Comparison of ENCODE assay signal across 8 cellular contexts in the genomic region with DNA sequence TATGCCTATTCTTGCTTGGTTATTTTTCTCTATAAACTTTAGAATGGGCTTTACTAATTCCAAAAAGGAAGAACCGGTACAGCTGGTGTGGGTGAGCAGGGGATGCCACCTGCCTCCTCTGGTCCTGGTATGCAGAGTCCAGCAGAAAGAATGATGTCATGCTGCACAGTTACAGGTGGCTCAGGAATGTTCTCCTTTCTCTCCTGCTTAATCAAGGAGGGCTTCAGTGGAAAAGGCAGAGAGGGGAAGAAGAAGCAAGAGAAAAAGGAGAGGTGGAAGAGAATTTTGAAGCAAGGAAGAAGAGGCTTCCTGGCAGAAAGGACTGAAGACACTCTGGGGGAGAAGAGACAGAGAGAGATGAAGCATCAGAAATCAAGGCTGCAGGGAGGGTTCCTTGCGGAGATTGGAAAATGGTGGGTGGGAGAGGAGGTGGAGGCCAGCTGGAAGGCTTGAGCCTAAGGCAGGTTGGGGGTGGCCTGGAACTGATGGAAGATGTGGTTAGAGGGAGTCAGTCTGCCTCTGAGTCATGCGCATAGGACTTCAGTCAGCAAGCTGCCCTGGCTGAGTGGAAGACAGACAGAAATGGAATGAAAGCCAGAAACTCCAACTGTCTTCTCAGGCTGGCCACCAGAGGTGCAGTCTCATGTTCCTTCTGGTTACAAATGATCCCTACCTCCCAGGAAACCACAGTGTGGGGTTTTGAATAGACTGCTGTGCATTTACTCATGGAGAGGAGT.
A peak's percentile ranks its signal among the peaks of the same experiment; 100 is the strongest.
DNase-seq lines count a peak whose midpoint lies in the region; ATAC-seq and TF ChIP-seq lines count a peak whose summit lies in the region.
"Had no signal": no experiment of that assay in that cellular context is flagged by ENCODE, and none has a peak within 500 bp of the region (broad histone marks: within the 10 kb centered on the region; RNA-seq: fewer than 3 reads in every experiment).

No MANE protein-coding gene starts in this region.

- H3K36me3 ChIP-seq in GM06990 (ENCODE audit: control insufficient read depth, insufficient read depth, low read length) (no peaks in the 10 kb centered on the region), OCI-LY7 (ENCODE audit: insufficient read depth, low read length) (no peaks in the 10 kb centered on the region)

- H3K4me1 Mint-ChIP-seq in chondrocyte (ENCODE audit: low read depth): peaks cover 5% of the 10 kb centered on the region

- no peaks in the 10 kb centered on the region for H3K9me2 ChIP-seq in OCI-LY7 (ENCODE audit: insufficient read depth, low read length)

- no peaks in the 10 kb centered on the region; the same call in none of the 2 replicates for H3K27me3 ChIP-seq in GM06990 (replicated peaks; ENCODE audit: control insufficient read depth, insufficient read depth, low read length)

- BruUV-seq in OCI-LY7 (replicated peaks; lab: Mats Ljungman, UMichigan): no TSS peak

- H3K4me2 ChIP-seq in OCI-LY7 (ENCODE audit: low read length): no peak overlapping the region

- ATAC-seq in omental fat pad (ENCODE audit: low FRiP score): peak; percentile 69
- no peak for ATAC-seq in HG02840 (IDR thresholded peaks at IDR 0.05; ENCODE audit: low FRiP score, unreplicated experiment)

- CTCF ChIA-PET in OCI-LY7 (lab: Charles Lee; ENCODE audit: unreplicated experiment): no interaction called here

- no peak overlapping the region for H3K27ac ChIP-seq in OCI-LY7 (ENCODE audit: low read depth, low read length, poor library complexity, severe bottlenecking)

- no peak overlapping the region for H3K27ac Mint-ChIP-seq in chondrocyte (ENCODE audit: unreplicated experiment)
- H3K27ac Mint-ChIP-seq: T-helper 1 cell treated with Interleukin-12 subunit alpha and Interleukin-12 subunit beta and Interleukin-4 antibody, amounts not matched to agents 30 μg/mL and 1 μg/mL, for 36 hours had no signal

- no peaks in the 10 kb centered on the region for H3K9me3 ChIP-seq in OCI-LY7 (ENCODE audit: low read length)

- H3K4me1 ChIP-seq in OCI-LY7 (ENCODE audit: insufficient read depth, low read length, poor library complexity, severe bottlenecking): no peaks in the 10 kb centered on the region

- POLR2A ChIA-PET in OCI-LY7 (lab: Charles Lee): no interaction called here

- H3K4me3 ChIP-seq in GM06990 (replicated peaks; ENCODE audit: low read depth, low read length): no peak overlapping the region
- H3K4me3 ChIP-seq in NB4 (ENCODE audit: low read depth, low read length): no peak overlapping the region
- no peak overlapping the region for H3K4me3 ChIP-seq in OCI-LY7 (ENCODE audit: low read depth, low read length, poor library complexity, severe bottlenecking)

- peak; percentile 11 for TF ChIP-seq CTCF in GM06990 (IDR thresholded peaks at IDR 0.05; ENCODE audit: insufficient read depth, low read length, poor library complexity, severe bottlenecking)
- peak; percentile 48 for TF ChIP-seq CTCF in NB4 (IDR thresholded peaks at IDR 0.05; ENCODE audit: low read depth, low read length)
- TF ChIP-seq CTCF in chondrocyte (IDR thresholded peaks at IDR 0.05): peak; percentile 65
- TF ChIP-seq CTCF in omental fat pad (IDR thresholded peaks at IDR 0.05): no peak
- TF ChIP-seq CTCF in OCI-LY7 (conservative IDR thresholded peaks at IDR 0.05; ENCODE audit: low read length): no peak; the same call in 1 of the 2 replicates
- TF ChIP-seq CTCF in GM20000 (IDR thresholded peaks at IDR 0.05; ENCODE audit: extremely low read depth, missing control alignments): no peak

- peaks cover 50% of the 10 kb centered on the region for H3K27me3 Mint-ChIP-seq in chondrocyte (ENCODE audit: low read depth)

- H2AFZ ChIP-seq in OCI-LY7 (ENCODE audit: low read length): no peak overlapping the region

- peaks cover 4% of the 10 kb centered on the region for H3K9me3 Mint-ChIP-seq in chondrocyte (ENCODE audit: low read depth)

- no peak for TF ChIP-seq POLR2A in NB4 (IDR thresholded peaks at IDR 0.05; ENCODE audit: extremely low read depth, insufficient read length)

- intact Hi-C loops in OCI-LY7 (cut with micrococcal nuclease; ENCODE audit: unreplicated experiment): no loop called here

- no peak overlapping the region for H3K4me3 Mint-ChIP-seq in chondrocyte (ENCODE audit: unreplicated experiment)
- H3K4me3 Mint-ChIP-seq: T-helper 1 cell treated with Interleukin-12 subunit alpha and Interleukin-12 subunit beta and Interleukin-4 antibody, amounts not matched to agents 30 μg/mL and 1 μg/mL, for 36 hours had no signal

- no peaks in the 10 kb centered on the region for H3K79me2 ChIP-seq in OCI-LY7 (ENCODE audit: insufficient read depth, low read depth, low read length)

- no peaks in the 10 kb centered on the region for H4K20me1 ChIP-seq in OCI-LY7 (ENCODE audit: insufficient read depth, low read length)

- DNase-seq in GM06990 (ENCODE audit: extremely low read depth, insufficient read length) (no peak), NB4 (ENCODE audit: low read depth) (peak; percentile 64), chondrocyte (ENCODE audit: low spot score) (no peak), omental fat pad (ENCODE audit: low spot score) (no peak), OCI-LY7 (ENCODE audit: low spot score) (no peak), GM20000 (ENCODE audit: low spot score) (no peak)

- H3K36me3 Mint-ChIP-seq in chondrocyte (ENCODE audit: low read depth): peaks cover 3% of the 10 kb centered on the region

Comparison
In these comparisons a context has a peak if more than half of its experiments do, and no peak if none do; other contexts are left out.
1. CTCF ChIP-seq: peak in GM06990 (single experiment), NB4 (single experiment) and chondrocyte (single experiment); none in omental fat pad (0 of 3), OCI-LY7 (single experiment) and GM20000 (single experiment).